Comparison of ENCODE assay signal across 8 cellular contexts in the genomic region with DNA sequence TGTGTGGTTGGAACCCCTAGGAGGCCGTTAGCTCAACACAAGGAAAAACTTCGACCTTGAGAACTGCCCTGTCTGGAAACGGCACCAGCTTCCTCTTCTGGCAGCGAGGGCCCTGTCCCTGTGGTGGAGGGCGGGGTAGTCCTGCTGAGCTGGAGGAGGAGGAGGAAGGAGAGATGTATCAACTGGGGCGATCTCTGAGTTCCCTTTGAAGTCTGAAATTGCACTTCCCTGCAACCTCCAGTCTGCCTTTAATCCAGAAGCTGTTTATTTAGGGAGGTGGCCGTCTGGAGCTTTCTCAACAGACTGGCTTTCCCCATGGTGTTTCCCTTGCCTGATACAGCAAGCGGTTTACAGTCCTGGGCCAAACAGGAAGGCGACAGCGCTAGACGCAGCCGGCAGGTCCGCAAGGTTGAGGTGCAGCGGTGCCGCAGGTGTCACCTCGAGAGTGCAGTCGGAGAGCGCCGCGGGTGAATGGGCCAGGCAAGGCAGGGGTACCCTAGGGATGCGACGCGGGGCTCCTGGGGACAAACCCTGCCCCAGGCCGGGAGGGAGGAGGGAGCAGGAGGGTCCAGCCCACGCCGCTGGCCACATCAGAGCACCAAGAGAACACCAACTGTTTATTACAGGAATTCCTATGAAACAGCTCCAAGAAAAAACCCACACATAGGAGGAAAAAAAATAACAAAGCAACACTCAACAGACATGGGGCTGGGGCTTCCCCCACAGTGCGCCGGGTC. TPM values are rescaled to one million over a fixed set of nuclear protein-coding genes. Genes with fewer than 3 reads are reported as not detected.
DNase-seq lines count a peak whose midpoint lies in the region; ATAC-seq and TF ChIP-seq lines count a peak whose summit lies in the region.

No MANE protein-coding gene starts in this region.

- intact Hi-C loops in MCF 10A (cut with micrococcal nuclease) (no loop called here), OCI-LY7 (cut with micrococcal nuclease; ENCODE audit: unreplicated experiment) (no loop called here), adrenal gland (cut with DNase I) (loop anchor here (5.0 to 10.0 kb wide), 2 partner anchors 136 to 254 kb away; no protein-coding TSS in a partner anchor), right cardiac atrium (cut with DNase I) (loop anchor here in 2 of 4 donors (10.0 kb wide), 1 partner anchor 224 kb away; the partner anchor contains the start of gene DYNLL2 (in 2 of the 2))

- in situ Hi-C loops in T47D (cut with HindIII; ENCODE audit: low pct_unique_long_range_greater_than_20kb, low sequenced_read_pairs): no loop called here

- TF ChIP-seq CTCF in MCF 10A (IDR thresholded peaks at IDR 0.05; ENCODE audit: unreplicated experiment) (no peak), OCI-LY7 (conservative IDR thresholded peaks at IDR 0.05; ENCODE audit: low read length) (no peak), adrenal gland (IDR thresholded peaks at IDR 0.05) (no peak)

- no peaks in the 10 kb centered on the region for H3K9me2 ChIP-seq in OCI-LY7 (ENCODE audit: insufficient read depth, low read length)

- H3K27me3 Mint-ChIP-seq in MCF 10A (ENCODE audit: insufficient read depth, unreplicated experiment): no peaks in the 10 kb centered on the region

- no peaks in the 10 kb centered on the region for H3K36me3 Mint-ChIP-seq in MCF 10A (ENCODE audit: insufficient read depth, unreplicated experiment)

- POLR2A ChIA-PET in MCF 10A (lab: Yijun Ruan, JAX) (interaction anchor here (1.0 to 5.2 kb wide), 10 partner anchors 9 to 139 kb away, joined by 3 to 40 read pairs (median 8); partner anchors contain the start of gene MRPS23), OCI-LY7 (lab: Charles Lee) (interaction anchor here (0.6 to 0.8 kb wide), 2 partner anchors 11 to 138 kb away, joined by 3 read pairs; partner anchors contain the start of gene MRPS23)

- CTCF ChIA-PET in MCF 10A (lab: Yijun Ruan, JAX): interaction anchor here (1.2 to 15.7 kb wide), 5 partner anchors 8 to 134 kb away, joined by 3 to 418 read pairs (median 73); partner anchors contain the start of gene VEZF1
- CTCF ChIA-PET in OCI-LY7 (lab: Charles Lee; ENCODE audit: unreplicated experiment): interaction anchor here (0.6 to 1.6 kb wide), 4 partner anchors 24 to 138 kb away, joined by 3 to 6 read pairs (median 4); no protein-coding TSS in a partner anchor

- WGBS in adrenal gland, 4 donors: 0 to 3% (median 3%) methylated on average over 19 to 28 of the region's 28 CpGs
- WGBS in right cardiac atrium: 3% methylated on average over 28 of the region's 28 CpGs

- peak; percentile 79 to 90 for DNase-seq in T47D (ENCODE audit: low read depth in 1 of 2, low spot score in 1 of 2)
- no peak for DNase-seq in MCF 10A (ENCODE audit: unreplicated experiment)
- peak; percentile 21 for DNase-seq in OCI-LY7 (ENCODE audit: low spot score)
- DNase-seq in adrenal gland: peak; percentile 66 to 94 (median 91)
- DNase-seq in right cardiac atrium: peak; percentile 60 to 82 (median 81)
- peak; percentile 66 for DNase-seq in retina

- H3K4me3 Mint-ChIP-seq in MCF 10A (ENCODE audit: unreplicated experiment): no peak overlapping the region

- no peak overlapping the region for H2AFZ ChIP-seq in OCI-LY7 (ENCODE audit: low read length)

- H3K27me3 ChIP-seq in adrenal gland: no peaks in the 10 kb centered on the region
- H3K27me3 ChIP-seq in right cardiac atrium (ENCODE audit: control insufficient read depth, insufficient read depth): no peaks in the 10 kb centered on the region

- no peaks in the 10 kb centered on the region for H3K9me3 ChIP-seq in OCI-LY7 (ENCODE audit: low read length)
- H3K9me3 ChIP-seq in adrenal gland (replicated peaks in 1 of 3): no peaks in the 10 kb centered on the region
- H3K9me3 ChIP-seq in right cardiac atrium (ENCODE audit: control insufficient read depth, low read length): no peaks in the 10 kb centered on the region

- no peak overlapping the region for H3K27ac Mint-ChIP-seq in MCF 10A (ENCODE audit: low read depth, unreplicated experiment)

- 0 out of 2 replicates have a peak, but pooled peaks cover 5% of the 10 kb centered on the region for H4K20me1 ChIP-seq in OCI-LY7 (ENCODE audit: insufficient read depth, low read length)

- ATAC-seq in right cardiac atrium: peak; percentile 53 to 65
- ATAC-seq in HG02642 (IDR thresholded peaks at IDR 0.05; ENCODE audit: poor library complexity, unreplicated experiment): no peak
- ATAC-seq in GM21825 (IDR thresholded peaks at IDR 0.05; ENCODE audit: unreplicated experiment): no peak

- no peaks in the 10 kb centered on the region for H3K9me3 Mint-ChIP-seq in MCF 10A (ENCODE audit: unreplicated experiment)

- peaks cover 7% of the 10 kb centered on the region for H3K4me1 ChIP-seq in OCI-LY7 (ENCODE audit: insufficient read depth, low read length, poor library complexity, severe bottlenecking)
- H3K4me1 ChIP-seq in adrenal gland (replicated peaks in 1 of 2): peaks cover 22 to 32% of the 10 kb centered on the region in 2 donors
- H3K4me1 ChIP-seq in right cardiac atrium (ENCODE audit: control insufficient read depth, insufficient read depth, low read length): peaks cover 2% of the 10 kb centered on the region

- no peak overlapping the region for H3K27ac ChIP-seq in OCI-LY7 (ENCODE audit: low read depth, low read length, poor library complexity, severe bottlenecking)
- H3K27ac ChIP-seq in adrenal gland: peak overlapping the region; percentile 84 to 95 (median 94)
- peak overlapping the region; percentile 28 for H3K27ac ChIP-seq in right cardiac atrium (ENCODE audit: low read length)

- H3K4me3 ChIP-seq in OCI-LY7 (ENCODE audit: low read depth, low read length, poor library complexity, severe bottlenecking): no peak overlapping the region
- peak overlapping the region in 2 of 4 donors; percentile 28 to 60 for H3K4me3 ChIP-seq in adrenal gland
- H3K4me3 ChIP-seq in right cardiac atrium (ENCODE audit: low read length): peak overlapping the region; percentile 48

- peak overlapping the region; percentile 36; the same call in 1 of the 2 replicates for H3K4me2 ChIP-seq in OCI-LY7 (ENCODE audit: low read length)

- TF ChIP-seq POLR2A in adrenal gland (IDR thresholded peaks at IDR 0.05): peak in 1 of 2 donors; percentile 76

- no peaks in the 10 kb centered on the region for H3K79me2 ChIP-seq in OCI-LY7 (ENCODE audit: insufficient read depth, low read depth, low read length)

- peaks cover 14% of the 10 kb centered on the region for H3K4me1 Mint-ChIP-seq in MCF 10A (ENCODE audit: insufficient read depth, unreplicated experiment)

- H3K36me3 ChIP-seq in OCI-LY7 (ENCODE audit: insufficient read depth, low read length): no peaks in the 10 kb centered on the region
- H3K36me3 ChIP-seq in adrenal gland (replicated peaks in 1 of 2): peaks cover 0 to 4% of the 10 kb centered on the region in 2 donors

- BruUV-seq in MCF 10A (replicated peaks; lab: Mats Ljungman, UMichigan) (no TSS peak), OCI-LY7 (replicated peaks; lab: Mats Ljungman, UMichigan) (no TSS peak)

RNA-seq across cellular contexts. Expression of gene MRPS23, which starts 11.3 kb away (rescaled TPM):
- total RNA-seq in MCF 10A (2022) (54.1 and 59.3 TPM in 2 replicates), OCI-LY7 (2022) (57.3 and 73.5 TPM in 2 replicates), adrenal gland (10 to 100 TPM in 7 of 8 donors, 1 to 10 TPM in 1; 8.5 to 52.2 (median 36.6) TPM), right cardiac atrium (10 to 100 TPM; 50.9 to 68.3 (median 61.1) TPM)
- 46.3 and 50.3 TPM in 2 replicates for total RNA-seq in OCI-LY7 (2014; rRNA removed; shearing (Covaris generic))
- polyA plus RNA-seq in adrenal gland (10 to 100 TPM; 10.3 to 70.4 (median 10.8) TPM), right cardiac atrium (54.7 TPM)

Comparison
In these comparisons a context has a peak if more than half of its experiments do, and no peak if none do; other contexts are left out.
1. ATAC-seq: peak in right cardiac atrium (2 of 2); none in HG02642 (single experiment) and GM21825 (single experiment).
2. intact Hi-C loops: an anchor here in adrenal gland (5.0 to 10.0 kb wide); none called in MCF 10A and OCI-LY7.